8 cellular contexts compared by ENCODE assay signal in the genomic region with DNA sequence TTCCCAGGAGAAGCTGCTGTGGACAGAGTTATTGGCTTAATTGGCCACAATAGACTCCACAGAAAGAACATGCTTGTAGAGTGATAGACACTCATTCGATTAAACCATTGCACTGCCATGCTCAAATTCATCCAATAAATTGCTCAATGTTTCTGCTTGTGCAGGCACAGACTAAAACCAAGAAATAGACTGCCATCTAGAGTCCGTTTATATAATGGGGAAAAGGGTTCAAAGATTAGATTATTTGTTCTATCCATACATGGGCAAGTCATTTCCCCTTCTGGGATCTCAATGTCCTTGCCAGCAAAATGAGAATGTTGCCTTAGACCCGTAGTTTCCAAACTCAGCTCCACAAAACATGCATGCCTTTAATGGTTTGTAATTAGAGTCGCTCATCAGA. TPM values are rescaled to one million over a fixed set of nuclear protein-coding genes. Genes with fewer than 3 reads are reported as not detected.
DNase-seq lines count a peak whose midpoint lies in the region; ATAC-seq and TF ChIP-seq lines count a peak whose summit lies in the region.

No MANE protein-coding gene starts in this region.

- H3K4me1 Mint-ChIP-seq in neural progenitor cell (peaks cover 4% of the 10 kb centered on the region), glutamatergic neuron (ENCODE audit: low read depth, unreplicated experiment) (peaks cover 14% of the 10 kb centered on the region)
- peaks cover 5% of the 10 kb centered on the region for H3K4me1 Mint-ChIP-seq in activated naive CD4-positive, alpha-beta T cell treated with anti-CD3 and anti-CD28 coated beads for 36 hours (ENCODE audit: low read depth)

- H3K27me3 Mint-ChIP-seq in neural progenitor cell (ENCODE audit: insufficient read depth, low read depth), result peaks cover 6% of the 10 kb centered on the region
- H3K27me3 Mint-ChIP-seq in glutamatergic neuron (ENCODE audit: unreplicated experiment), result no peaks in the 10 kb centered on the region
- H3K27me3 Mint-ChIP-seq in activated naive CD4-positive, alpha-beta T cell treated with anti-CD3 and anti-CD28 coated beads for 36 hours (ENCODE audit: low read depth), result no peaks in the 10 kb centered on the region

- no peaks in the 10 kb centered on the region for H3K9me3 Mint-ChIP-seq in neural progenitor cell
- no peaks in the 10 kb centered on the region for H3K9me3 Mint-ChIP-seq in glutamatergic neuron (ENCODE audit: unreplicated experiment)
- H3K9me3 Mint-ChIP-seq in activated naive CD4-positive, alpha-beta T cell treated with anti-CD3 and anti-CD28 coated beads for 36 hours, result no peaks in the 10 kb centered on the region

- no peaks in the 10 kb centered on the region for H3K36me3 ChIP-seq in ACC112 (ENCODE audit: insufficient read depth, low read length)
- H3K36me3 ChIP-seq in neural progenitor cell, result no peaks in the 10 kb centered on the region

- H3K9me3 ChIP-seq in neural progenitor cell (ENCODE audit: low read depth), result no peaks in the 10 kb centered on the region

- H4K20me1 ChIP-seq in neural progenitor cell (ENCODE audit: low read depth), result no peaks in the 10 kb centered on the region

- peaks cover 27% of the 10 kb centered on the region for H3K4me1 ChIP-seq in ACC112 (ENCODE audit: control insufficient read depth, insufficient read depth, low read length, unreplicated experiment)
- H3K4me1 ChIP-seq in neural progenitor cell, result no peaks in the 10 kb centered on the region

- H3F3A ChIP-seq in neural progenitor cell (ENCODE audit: low read depth), result no peaks in the 10 kb centered on the region

- ATAC-seq in GM18861 (IDR thresholded peaks at IDR 0.05; ENCODE audit: unreplicated experiment) (peak; percentile 37), HG02798 (IDR thresholded peaks at IDR 0.05; ENCODE audit: poor library complexity, unreplicated experiment) (no peak)

- no peak overlapping the region for H3K4me2 ChIP-seq in neural progenitor cell

- H3K27ac ChIP-seq in ACC112 (ENCODE audit: low read depth, low read length) (peak overlapping the region; percentile 80), neural progenitor cell (no peak overlapping the region)

- H3K79me2 ChIP-seq in ACC112 (ENCODE audit: control insufficient read depth, insufficient read depth, low read length, unreplicated experiment) (no peaks in the 10 kb centered on the region), neural progenitor cell (ENCODE audit: low read depth) (no peaks in the 10 kb centered on the region)

- intact Hi-C loops in activated naive CD4-positive, alpha-beta T cell treated with anti-CD3 and anti-CD28 coated beads for 36 hours (cut with micrococcal nuclease), result loop anchor here (1.0 kb wide), 3 partner anchors 34 to 515 kb away; no protein-coding TSS in a partner anchor

- CTCF ChIA-PET in activated naive CD4-positive, alpha-beta T cell treated with anti-CD3 and anti-CD28 coated beads for 36 hours (lab: Charles Lee), result interaction anchor here (0.9 kb wide), 1 partner anchor 9 kb away, joined by 3 read pairs; the partner anchor contains the start of gene SMIM10

- DNase-seq in NCI-H82 (lab: John Stamatoyannopoulos, UW), result peak; percentile 55
- DNase-seq in dedifferentiated amniotic fluid mesenchymal stem cell (ENCODE audit: extremely low spot score), result peak; percentile 41
- DNase-seq in neural progenitor cell (ENCODE audit: low spot score), result peak; percentile 19
- no peak for DNase-seq in glutamatergic neuron
- DNase-seq in activated naive CD4-positive, alpha-beta T cell treated with anti-CD3 and anti-CD28 coated beads for 36 hours, result no peak

- H3K27me3 ChIP-seq in ACC112 (ENCODE audit: insufficient read depth, low read length) (no peaks in the 10 kb centered on the region), neural progenitor cell (no peaks in the 10 kb centered on the region)

- no peak overlapping the region for H3K9ac ChIP-seq in neural progenitor cell

- H2AFZ ChIP-seq in ACC112 (ENCODE audit: low read length, unreplicated experiment) (peak overlapping the region; percentile 60), neural progenitor cell (replicated peaks) (no peak overlapping the region)

- TF ChIP-seq CTCF in neural progenitor cell (IDR thresholded peaks at IDR 0.05) (peak; percentile 52), glutamatergic neuron (IDR thresholded peaks at IDR 0.05; ENCODE audit: partially characterized antibody, unreplicated experiment) (no peak)

- H3K4me3 Mint-ChIP-seq in neural progenitor cell, result no peak overlapping the region
- no peak overlapping the region for H3K4me3 Mint-ChIP-seq in glutamatergic neuron (ENCODE audit: unreplicated experiment)
- H3K4me3 Mint-ChIP-seq in activated naive CD4-positive, alpha-beta T cell treated with anti-CD3 and anti-CD28 coated beads for 36 hours, result no peak overlapping the region

- no peak overlapping the region for H3K4me3 ChIP-seq in ACC112 (ENCODE audit: low read depth, low read length)
- no peak overlapping the region for H3K4me3 ChIP-seq in neural progenitor cell

- H3K36me3 Mint-ChIP-seq in neural progenitor cell (no peaks in the 10 kb centered on the region), glutamatergic neuron (ENCODE audit: unreplicated experiment) (no peaks in the 10 kb centered on the region)
- no peaks in the 10 kb centered on the region for H3K36me3 Mint-ChIP-seq in activated naive CD4-positive, alpha-beta T cell treated with anti-CD3 and anti-CD28 coated beads for 36 hours (ENCODE audit: low read depth)

- H3K27ac Mint-ChIP-seq in neural progenitor cell (no peak overlapping the region), glutamatergic neuron (ENCODE audit: unreplicated experiment) (no peak overlapping the region)
- H3K27ac Mint-ChIP-seq in activated naive CD4-positive, alpha-beta T cell treated with anti-CD3 and anti-CD28 coated beads for 36 hours, result no peak overlapping the region

RNA-seq across cellular contexts. Expression of gene SMIM10, which starts 8.7 kb away (rescaled TPM):
- total RNA-seq in neural progenitor cell (ENCODE audit: low replicate concordance) (0.09 TPM in 1 of 2 replicates, not detected in the other), glutamatergic neuron (ENCODE audit: unreplicated experiment) (not detected)
- 1 to 10 TPM in 1 of 2 experiments, under 1 TPM in 1; 0.79 to 1.0 TPM for total RNA-seq in activated naive CD4-positive, alpha-beta T cell treated with anti-CD3 and anti-CD28 coated beads for 36 hours

RNA-seq across cellular contexts. Expression of gene RTL8B, which starts 22.9 kb away (rescaled TPM):
- total RNA-seq in neural progenitor cell (ENCODE audit: low replicate concordance) (3.2 and 4.8 TPM in 2 replicates), glutamatergic neuron (ENCODE audit: unreplicated experiment) (38.0 TPM)
- total RNA-seq in activated naive CD4-positive, alpha-beta T cell treated with anti-CD3 and anti-CD28 coated beads for 36 hours, result 1 to 10 TPM in 1 of 2 experiments, under 1 TPM in 1; 0.99 to 1.1 TPM

RNA-seq across cellular contexts. Expression of gene RTL8C, which starts 32.7 kb away (rescaled TPM):
- total RNA-seq in neural progenitor cell (ENCODE audit: low replicate concordance) (7.4 and 29.5 TPM in 2 replicates), glutamatergic neuron (ENCODE audit: unreplicated experiment) (297 TPM)
- total RNA-seq in activated naive CD4-positive, alpha-beta T cell treated with anti-CD3 and anti-CD28 coated beads for 36 hours, result 10 to 100 TPM; 16.0 to 19.9 TPM

RNA-seq across cellular contexts. Expression of gene RTL8A, which starts 52.5 kb away (rescaled TPM):
- 6.0 and 14.6 TPM in 2 replicates for total RNA-seq in neural progenitor cell (ENCODE audit: low replicate concordance)
- total RNA-seq in glutamatergic neuron (ENCODE audit: unreplicated experiment), result 66.9 TPM
- total RNA-seq in activated naive CD4-positive, alpha-beta T cell treated with anti-CD3 and anti-CD28 coated beads for 36 hours, result 1 to 10 TPM; 7.9 to 8.5 TPM

Comparison
In these comparisons a context has a peak if more than half of its experiments do, and no peak if none do; other contexts are left out.
1. DNase-seq: peak in NCI-H82 (single experiment), dedifferentiated amniotic fluid mesenchymal stem cell (single experiment) and neural progenitor cell (single experiment); none in glutamatergic neuron (single experiment) and activated naive CD4-positive, alpha-beta T cell treated with anti-CD3 and anti-CD28 coated beads for 36 hours (single experiment).